ENCODE assay signal across 12 cellular contexts in genomic region chr14:55077691-55078151, GRCh38. TPM values are rescaled to one million over a fixed set of nuclear protein-coding genes. Genes with fewer than 3 reads are reported as not detected.
DNase-seq lines count a peak whose midpoint lies in the region; ATAC-seq and TF ChIP-seq lines count a peak whose summit lies in the region.
"Had no signal": no experiment of that assay in that cellular context is flagged by ENCODE, and none has a peak within 500 bp of the region (broad histone marks: within the 10 kb centered on the region; RNA-seq: fewer than 3 reads in every experiment).

No MANE protein-coding gene starts in this region.

- no peaks in the 10 kb centered on the region for H3K27me3 ChIP-seq in SJCRH30
- H3K27me3 ChIP-seq in mucosa of stomach (ENCODE audit: control insufficient read depth, insufficient read depth, low read length): no peaks in the 10 kb centered on the region

- TF ChIP-seq CTCF in AG10803 (conservative IDR thresholded peaks at IDR 0.05; ENCODE audit: low read length) (no peak), fibroblast of mammary gland (conservative IDR thresholded peaks at IDR 0.05; ENCODE audit: control insufficient read depth, insufficient read depth, low read depth, low read length) (no peak)

- H3K4me3 ChIP-seq in AG10803 (ENCODE audit: low read length) (no peak overlapping the region), SJCRH30 (peak overlapping the region; percentile 25), fibroblast of mammary gland (ENCODE audit: control insufficient read depth, low read depth, low read length) (no peak overlapping the region), mucosa of stomach (ENCODE audit: low read length) (no peak overlapping the region)
- H3K4me3 ChIP-seq: thoracic aorta had no signal

- no peaks in the 10 kb centered on the region for H3K36me3 ChIP-seq in SJCRH30
- no peaks in the 10 kb centered on the region for H3K36me3 ChIP-seq in mucosa of stomach (ENCODE audit: control insufficient read depth, insufficient read depth, low read length)
- H3K36me3 ChIP-seq: thoracic aorta had no signal

- peak overlapping the region; percentile 78 for H3K9ac ChIP-seq in mucosa of stomach (ENCODE audit: low read length)

- no peak for ATAC-seq in GM19463 (IDR thresholded peaks at IDR 0.05; ENCODE audit: unreplicated experiment)

- peak; percentile 66 for DNase-seq in AG10803 (ENCODE audit: low read depth)
- peak; percentile 60 for DNase-seq in SJCRH30
- peak; percentile 61 for DNase-seq in fibroblast of mammary gland (ENCODE audit: low read depth)
- no peak for DNase-seq in OCI-M1 (lab: John Stamatoyannopoulos, UW)
- no peak for DNase-seq in NCI-H2227 treated with DMSO at 0.1 percent for 48 hours (lab: John Stamatoyannopoulos, UW)
- no peak for DNase-seq in C1 segment of cervical spinal cord (lab: John Stamatoyannopoulos, UW)
- DNase-seq: cortex of kidney, NCI-H2081, retina had no signal

- H3K9me3 ChIP-seq in SJCRH30 (replicated peaks) (no peaks in the 10 kb centered on the region), mucosa of stomach (ENCODE audit: control insufficient read depth, low read length) (no peaks in the 10 kb centered on the region)
- H3K9me3 ChIP-seq: thoracic aorta had no signal

- peak overlapping the region; percentile 57 for H3K27ac ChIP-seq in SJCRH30
- H3K27ac ChIP-seq: thoracic aorta had no signal

- peaks cover 20% of the 10 kb centered on the region for H3K4me1 ChIP-seq in SJCRH30
- H3K4me1 ChIP-seq in mucosa of stomach (ENCODE audit: control insufficient read depth, insufficient read depth, low read length): peaks cover 13% of the 10 kb centered on the region

RNA-seq across cellular contexts. Expression of gene MAPK1IP1L, which starts 26.3 kb away (rescaled TPM):
- 66.5 and 76.2 TPM in 2 replicates for total RNA-seq in SJCRH30 (2014; rRNA removed; shearing (Covaris generic))

RNA-seq across cellular contexts. Expression of gene SOCS4, which starts 50.7 kb away (rescaled TPM):
- 27.7 and 33.0 TPM in 2 replicates for total RNA-seq in SJCRH30 (2014; rRNA removed; shearing (Covaris generic))

RNA-seq across cellular contexts. Expression of gene WDHD1, which starts 50.8 kb away (rescaled TPM):
- 42.4 and 45.3 TPM in 2 replicates for total RNA-seq in SJCRH30 (2014; rRNA removed; shearing (Covaris generic))

RNA-seq across cellular contexts. Expression of gene LGALS3, which starts 51.3 kb away (rescaled TPM):
- 1.9 and 2.0 TPM in 2 replicates for total RNA-seq in SJCRH30 (2014; rRNA removed; shearing (Covaris generic))

Comparison
In these comparisons a context has a peak if more than half of its experiments do, and no peak if none do; other contexts are left out.
1. DNase-seq: peak in AG10803 (single experiment), SJCRH30 (2 of 2) and fibroblast of mammary gland (single experiment); none in OCI-M1 (single experiment), NCI-H2227 treated with DMSO at 0.1 percent for 48 hours (single experiment) and C1 segment of cervical spinal cord (0 of 14).